In the genomic region with DNA sequence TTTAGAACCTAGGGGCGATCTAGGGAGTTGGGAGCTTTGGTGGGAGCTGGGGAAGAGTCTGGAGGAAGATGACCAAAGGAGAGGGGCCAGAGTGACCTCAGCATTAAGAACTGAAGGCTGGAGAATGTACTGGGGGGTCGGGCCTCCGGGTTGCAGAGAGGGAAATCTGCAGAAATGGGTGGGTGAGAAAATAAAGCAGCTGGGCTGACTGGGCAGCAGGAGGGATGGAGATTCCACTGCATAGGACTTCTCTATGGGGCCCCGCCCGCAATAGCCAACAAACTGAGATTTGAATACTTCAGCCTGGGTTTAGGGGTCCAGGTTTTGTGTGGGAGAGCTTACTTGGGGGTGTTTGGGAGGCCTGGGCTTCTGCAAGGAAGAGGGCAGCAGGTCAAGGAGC, we compare ENCODE assay signal across 9 cellular contexts. TPM values are rescaled to one million over a fixed set of nuclear protein-coding genes. Genes with fewer than 3 reads are reported as not detected.
DNase-seq lines count a peak whose midpoint lies in the region; ATAC-seq and TF ChIP-seq lines count a peak whose summit lies in the region.
"Had no signal": no experiment of that assay in that cellular context is flagged by ENCODE, and none has a peak within 500 bp of the region (broad histone marks: within the 10 kb centered on the region; RNA-seq: fewer than 3 reads in every experiment).

No MANE protein-coding gene starts in this region.

- no peaks in the 10 kb centered on the region for H3K9me2 ChIP-seq in Karpas-422 (replicated peaks; ENCODE audit: insufficient read depth, low read length)

- H3K4me2 ChIP-seq in DND-41 (ENCODE audit: insufficient read depth, low read length) (peak overlapping the region; percentile 91), Karpas-422 (ENCODE audit: low read depth, low read length, poor library complexity, severe bottlenecking) (peak overlapping the region; percentile 98), trophoblast cell (ENCODE audit: low read length) (peak overlapping the region; percentile 55)

- H3K14ac ChIP-seq in trophoblast cell (ENCODE audit: low read length) = no peak overlapping the region

- H3K9me3 ChIP-seq in DND-41 (ENCODE audit: insufficient read depth, low read length, severe bottlenecking) (no peaks in the 10 kb centered on the region), Karpas-422 (ENCODE audit: low read length) (no peaks in the 10 kb centered on the region), esophagus muscularis mucosa (no peaks in the 10 kb centered on the region), trophoblast cell (ENCODE audit: insufficient read depth, low read depth, low read length) (no peaks in the 10 kb centered on the region)

- H2BK12ac ChIP-seq in trophoblast cell (ENCODE audit: low read length) = peak overlapping the region; percentile 44

- TF ChIP-seq POLR2A in esophagus muscularis mucosa (IDR thresholded peaks at IDR 0.05; ENCODE audit: low read depth) = no peak

- H3K4ac ChIP-seq in trophoblast cell (ENCODE audit: low read depth, low read length) = no peak overlapping the region

- intact Hi-C loops in esophagus muscularis mucosa (cut with DNase I) = loop anchor here (2.0 kb wide), 1 partner anchor 16 kb away; no protein-coding TSS in a partner anchor

- H3K9ac ChIP-seq in DND-41 (ENCODE audit: low read depth, low read length) = no peak overlapping the region
- peak overlapping the region; percentile 70 for H3K9ac ChIP-seq in Karpas-422 (ENCODE audit: low read length)
- no peak overlapping the region for H3K9ac ChIP-seq in trophoblast cell (ENCODE audit: low read length)

- 32% methylated on average over 5 of the region's 5 CpGs for WGBS in esophagus muscularis mucosa
- no CpG with 5 or more reads among the region's 5 CpGs for WGBS in trophoblast cell (ENCODE audit: extremely low coverage, insufficient coverage, insufficient read length)

- H3K36me3 ChIP-seq in DND-41 (ENCODE audit: insufficient read depth, low read length) = no peaks in the 10 kb centered on the region
- no peaks in the 10 kb centered on the region for H3K36me3 ChIP-seq in Karpas-422 (ENCODE audit: insufficient read depth, low read length)
- H3K36me3 ChIP-seq in esophagus muscularis mucosa = no peaks in the 10 kb centered on the region
- no peaks in the 10 kb centered on the region for H3K36me3 ChIP-seq in trophoblast cell (ENCODE audit: control insufficient read depth in 1 of 2, insufficient read depth in 2 of 2, low read length in 2 of 2)

- H4K91ac ChIP-seq in trophoblast cell (ENCODE audit: low read depth, low read length) = peak overlapping the region; percentile 52

- peaks cover 24% of the 10 kb centered on the region for H3K4me1 ChIP-seq in DND-41 (ENCODE audit: insufficient read depth, low read length)
- peaks cover 17% of the 10 kb centered on the region for H3K4me1 ChIP-seq in Karpas-422 (ENCODE audit: low read length)
- H3K4me1 ChIP-seq in esophagus muscularis mucosa = peaks cover 39 to 85% (median 76%) of the 10 kb centered on the region in 4 donors
- H3K4me1 ChIP-seq in trophoblast cell (ENCODE audit: control insufficient read depth in 1 of 2, insufficient read depth in 2 of 2, low read length in 2 of 2) = peaks cover 71 to 79% of the 10 kb centered on the region in 2 experiments

- H3K4me3 ChIP-seq in DND-41 (ENCODE audit: low read depth in 1 of 2, low read length in 2 of 2) = peak overlapping the region in 1 of 2 experiments; percentile 60; a peak in 2 of 4 replicates
- H3K4me3 ChIP-seq in Karpas-422 (ENCODE audit: low read length) = peak overlapping the region; percentile 71
- H3K4me3 ChIP-seq in esophagus muscularis mucosa = peak overlapping the region; percentile 56 to 60 (median 57)
- H3K4me3 ChIP-seq in trophoblast cell (ENCODE audit: low read depth, low read length) = no peak overlapping the region

- peak overlapping the region; percentile 31 for H4K8ac ChIP-seq in trophoblast cell (ENCODE audit: low read depth, low read length)

- H3K27ac ChIP-seq in DND-41 (ENCODE audit: low read length) (no peak overlapping the region), Karpas-422 (ENCODE audit: low read length) (no peak overlapping the region), esophagus muscularis mucosa (replicated peaks in 1 of 4) (peak overlapping the region; percentile 76 to 88 (median 88)), trophoblast cell (ENCODE audit: low read depth, low read length) (peak overlapping the region; percentile 18)

- H2BK5ac ChIP-seq in trophoblast cell (ENCODE audit: low read depth, low read length, poor library complexity) = no peak overlapping the region

- H3K27me3 ChIP-seq in DND-41 (ENCODE audit: insufficient read depth, low read length, poor library complexity) (peaks cover 17% of the 10 kb centered on the region), Karpas-422 (ENCODE audit: low read length) (no peaks in the 10 kb centered on the region), esophagus muscularis mucosa (peaks cover 0 to 18% (median 0%) of the 10 kb centered on the region in 4 donors), trophoblast cell (ENCODE audit: insufficient read depth, low read length) (peaks cover 3% of the 10 kb centered on the region)

- H4K12ac ChIP-seq in trophoblast cell (ENCODE audit: low read depth, low read length) = no peak overlapping the region

- DNase-seq in DND-41 (no peak), Karpas-422 (no peak), esophagus muscularis mucosa (ENCODE audit: extremely low spot score) (no peak), trophoblast cell (no peak), midbrain (lab: John Stamatoyannopoulos, UW) (no peak)
- no peak for DNase-seq in activated effector memory CD4-positive, alpha-beta T cell treated with anti-CD3 and anti-CD28 coated beads, Interleukin-2, amount 50 U/mL, for 16 hours
- DNase-seq: NCI-H1694 had no signal

- H3K23ac ChIP-seq in trophoblast cell (ENCODE audit: low read length) = no peak overlapping the region

- peak overlapping the region; percentile 40 for H2BK120ac ChIP-seq in trophoblast cell (ENCODE audit: insufficient read depth, low read length, poor library complexity)

- TF ChIP-seq EP300 in esophagus muscularis mucosa (IDR thresholded peaks at IDR 0.05) = no peak

- H3K79me2 ChIP-seq in DND-41 (ENCODE audit: insufficient read depth, low read length) (no peaks in the 10 kb centered on the region), Karpas-422 (ENCODE audit: low read length) (no peaks in the 10 kb centered on the region), trophoblast cell (ENCODE audit: control insufficient read depth, insufficient read depth, low read length, poor library complexity) (no peaks in the 10 kb centered on the region)

- H3K79me1 ChIP-seq in trophoblast cell (ENCODE audit: low read length) = peaks cover 25% of the 10 kb centered on the region

- peaks cover 8% of the 10 kb centered on the region for H4K20me1 ChIP-seq in DND-41 (ENCODE audit: insufficient read depth, low read length)
- 0 out of 2 replicates have a peak, but pooled peaks cover 5% of the 10 kb centered on the region for H4K20me1 ChIP-seq in Karpas-422 (ENCODE audit: insufficient read depth, low read depth, low read length)

- H2AFZ ChIP-seq in DND-41 (ENCODE audit: low read depth, low read length) = peak overlapping the region; percentile 8; the same call in 1 of the 2 replicates
- H2AFZ ChIP-seq in Karpas-422 (ENCODE audit: low read length) = peak overlapping the region; percentile 27; the same call in 1 of the 2 replicates
- no peak overlapping the region for H2AFZ ChIP-seq in trophoblast cell (ENCODE audit: insufficient read depth, low read length, poor library complexity)

- no peak for ATAC-seq in DND-41 (ENCODE audit: insufficient read depth, low read depth)
- ATAC-seq in GM21390 (IDR thresholded peaks at IDR 0.05; ENCODE audit: unreplicated experiment) = no peak
- ATAC-seq in GM21825 (IDR thresholded peaks at IDR 0.05; ENCODE audit: unreplicated experiment) = no peak

- H2AK5ac ChIP-seq in trophoblast cell (ENCODE audit: low read length) = no peak overlapping the region

- TF ChIP-seq CTCF in DND-41 (IDR thresholded peaks at IDR 0.05; ENCODE audit: borderline replicate concordance, extremely low read depth, low read length, poor library complexity, severe bottlenecking) = no peak
- TF ChIP-seq CTCF in esophagus muscularis mucosa (IDR thresholded peaks at IDR 0.05) = no peak

- no peak overlapping the region for H3K18ac ChIP-seq in trophoblast cell (ENCODE audit: low read length)

RNA-seq across cellular contexts. Expression of gene CRABP2, which starts 1.6 kb away (rescaled TPM):
- 0.56 TPM in 1 of 2 replicates, not detected in the other for total RNA-seq in Karpas-422 (2014; rRNA removed; shearing (Covaris generic); ENCODE audit: low replicate concordance)
- 1 to 10 TPM; 1.2 to 6.4 (median 2.7) TPM for total RNA-seq in esophagus muscularis mucosa
- polyA plus RNA-seq in trophoblast cell (2013) = 273 TPM in 2 replicates

RNA-seq across cellular contexts. Expression of gene METTL25B, which starts 21.2 kb away (rescaled TPM):
- total RNA-seq in Karpas-422 (2014; rRNA removed; shearing (Covaris generic); ENCODE audit: low replicate concordance) = 22.8 and 26.5 TPM in 2 replicates
- 10 to 100 TPM; 16.2 to 32.3 (median 18.0) TPM for total RNA-seq in esophagus muscularis mucosa
- 15.9 and 18.0 TPM in 2 replicates for polyA plus RNA-seq in trophoblast cell (2013)

RNA-seq across cellular contexts. Expression of gene ISG20L2, which starts 21.5 kb away (rescaled TPM):
- total RNA-seq in Karpas-422 (2014; rRNA removed; shearing (Covaris generic); ENCODE audit: low replicate concordance) = 17.9 and 18.4 TPM in 2 replicates
- total RNA-seq in esophagus muscularis mucosa = 10 to 100 TPM; 16.2 to 20.0 (median 19.0) TPM
- polyA plus RNA-seq in trophoblast cell (2013) = 44.2 and 46.1 TPM in 2 replicates

RNA-seq across cellular contexts. Expression of gene NES, which starts 29.8 kb away (rescaled TPM):
- not detected in 2 replicates for total RNA-seq in Karpas-422 (2014; rRNA removed; shearing (Covaris generic); ENCODE audit: low replicate concordance)
- total RNA-seq in esophagus muscularis mucosa = 10 to 100 TPM; 16.6 to 37.4 (median 32.5) TPM
- polyA plus RNA-seq in trophoblast cell (2013) = 71.4 and 71.6 TPM in 2 replicates

RNA-seq across cellular contexts. Expression of gene MRPL24, which starts 33.9 kb away (rescaled TPM):
- 102 and 113 TPM in 2 replicates for total RNA-seq in Karpas-422 (2014; rRNA removed; shearing (Covaris generic); ENCODE audit: low replicate concordance)
- total RNA-seq in esophagus muscularis mucosa = 10 to 100 TPM; 43.5 to 67.4 (median 62.4) TPM
- 40.5 and 40.7 TPM in 2 replicates for polyA plus RNA-seq in trophoblast cell (2013)

Comparison
In these comparisons a context has a peak if more than half of its experiments do, and no peak if none do; other contexts are left out.
1. H3K27ac ChIP-seq: peak in esophagus muscularis mucosa (4 of 4) and trophoblast cell (single experiment); none in DND-41 (single experiment) and Karpas-422 (single experiment).
2. Peak in every context shown above with its lines, with median percentiles within 50 percentile points of each other: H3K4me2 ChIP-seq.